22 cellular contexts compared by ENCODE assay signal in genomic region chr10:49417311-49418052, GRCh38. TPM values are rescaled to one million over a fixed set of nuclear protein-coding genes. Genes with fewer than 3 reads are reported as not detected.
A peak's percentile ranks its signal among the peaks of the same experiment; 100 is the strongest.
DNase-seq lines count a peak whose midpoint lies in the region; ATAC-seq and TF ChIP-seq lines count a peak whose summit lies in the region.
"Had no signal": no experiment of that assay in that cellular context is flagged by ENCODE, and none has a peak within 500 bp of the region (broad histone marks: within the 10 kb centered on the region; RNA-seq: fewer than 3 reads in every experiment).

No MANE protein-coding gene starts in this region.

- H3K4me3 ChIP-seq in neuronal stem cell (ENCODE audit: low read length in 2 of 2) (no peak overlapping the region), Peyer's patch (no peak overlapping the region), SJCRH30 (no peak overlapping the region)

- H4K91ac ChIP-seq in neuronal stem cell (ENCODE audit: low read depth, low read length, poor library complexity) = no peak overlapping the region

- no peaks in the 10 kb centered on the region for H3K4me1 Mint-ChIP-seq in immature natural killer cell

- H4K8ac ChIP-seq in neuronal stem cell (ENCODE audit: low read depth, low read length) = no peak overlapping the region

- no peak overlapping the region for H2BK15ac ChIP-seq in neuronal stem cell (ENCODE audit: low read length)

- no peaks in the 10 kb centered on the region for H3K79me1 ChIP-seq in neuronal stem cell (ENCODE audit: low read depth, low read length)

- no peak overlapping the region for H3K18ac ChIP-seq in neuronal stem cell (ENCODE audit: low read length)

- no peaks in the 10 kb centered on the region for H3K36me3 Mint-ChIP-seq in immature natural killer cell
- H3K36me3 Mint-ChIP-seq: CD8-positive, alpha-beta T cell had no signal

- H3K4ac ChIP-seq in neuronal stem cell (ENCODE audit: low read length) = no peak overlapping the region

- H3K27me3 Mint-ChIP-seq in immature natural killer cell (ENCODE audit: low read depth in 3 of 3) = peaks cover 0 to 4% (median 0%) of the 10 kb centered on the region in 3 donors

- H3K23ac ChIP-seq in neuronal stem cell (ENCODE audit: low read depth, low read length, poor library complexity) = peak overlapping the region; percentile 43

- peak overlapping the region; percentile 81 for H2AK5ac ChIP-seq in neuronal stem cell (ENCODE audit: low read depth, low read length)

- no peak overlapping the region for H3K9ac ChIP-seq in neuronal stem cell (ENCODE audit: low read depth, low read length, poor library complexity)

- no peaks in the 10 kb centered on the region for H3K36me3 ChIP-seq in neuronal stem cell (replicated peaks in 1 of 2; ENCODE audit: control insufficient read depth in 2 of 2, insufficient read depth in 2 of 2, low read length in 2 of 2)
- no peaks in the 10 kb centered on the region for H3K36me3 ChIP-seq in Peyer's patch
- H3K36me3 ChIP-seq in SJCRH30 = no peaks in the 10 kb centered on the region

- no CpG with 5 or more reads among the region's 29 CpGs for WGBS in neuronal stem cell (ENCODE audit: extremely low coverage in 2 of 2, insufficient read length in 2 of 2, insufficient replicate concordance in 1 of 2), 2 donors

- no peak overlapping the region for H2AFZ ChIP-seq in neuronal stem cell (ENCODE audit: low read length)

- no peak overlapping the region for H2BK12ac ChIP-seq in neuronal stem cell (ENCODE audit: low read length)

- no peak overlapping the region for H3K27ac Mint-ChIP-seq in immature natural killer cell
- H3K27ac Mint-ChIP-seq: CD8-positive, alpha-beta T cell had no signal

- no peak for DNase-seq in Right ventricle myocardium superior
- DNase-seq in Right ventricle myocardium inferior (ENCODE audit: missing footprints) = no peak
- DNase-seq in neuronal stem cell (ENCODE audit: low spot score) = no peak
- DNase-seq in Peyer's patch = no peak
- DNase-seq in immature natural killer cell = no peak
- no peak for DNase-seq in SJCRH30
- DNase-seq: 8988T; AML-193; C1 segment of cervical spinal cord; Calu3; CD8-positive, alpha-beta T cell; DMS153; GOT3; Kasumi-1; NCI-H1694; NCI-H2081; NCI-H2171; NCI-H345; NCI-H774; NK-92 treated with Interleukin-12 subunit alpha and Interleukin-12 subunit beta, amount 100 ng/mL, for 24 hours had no signal

- H3K4me2 ChIP-seq in neuronal stem cell (ENCODE audit: insufficient read depth, low read length, poor library complexity, severe bottlenecking) = no peak overlapping the region

- TF ChIP-seq CTCF in VCaP (conservative IDR thresholded peaks at IDR 0.05) (no peak), Peyer's patch (IDR thresholded peaks at IDR 0.05) (no peak)

- peaks cover 0 to 13% (median 0%) of the 10 kb centered on the region in 3 experiments for H3K27me3 ChIP-seq in neuronal stem cell (ENCODE audit: control insufficient read depth in 3 of 3, insufficient read depth in 3 of 3, low read depth in 1 of 3, low read length in 3 of 3)
- no peaks in the 10 kb centered on the region for H3K27me3 ChIP-seq in Peyer's patch
- no peaks in the 10 kb centered on the region for H3K27me3 ChIP-seq in SJCRH30

- no peak overlapping the region for H2BK5ac ChIP-seq in neuronal stem cell (ENCODE audit: low read length)

- H3K4me1 ChIP-seq in neuronal stem cell (ENCODE audit: control insufficient read depth in 2 of 2, insufficient read depth in 1 of 2, low read depth in 1 of 2, low read length in 2 of 2) = no peaks in the 10 kb centered on the region
- H3K4me1 ChIP-seq in Peyer's patch = no peaks in the 10 kb centered on the region
- no peaks in the 10 kb centered on the region for H3K4me1 ChIP-seq in SJCRH30

- peaks cover 0 to 4% (median 0%) of the 10 kb centered on the region in 6 donors for H3K9me3 Mint-ChIP-seq in immature natural killer cell
- H3K9me3 Mint-ChIP-seq: CD8-positive, alpha-beta T cell had no signal

- no peak overlapping the region for H3K4me3 Mint-ChIP-seq in immature natural killer cell
- H3K4me3 Mint-ChIP-seq: CD8-positive, alpha-beta T cell had no signal

- ATAC-seq in Right ventricle myocardium superior (ENCODE audit: poor library complexity) (peak; percentile 22), Right ventricle myocardium inferior (no peak)
- ATAC-seq: CD8-positive, alpha-beta T cell had no signal

- H3K9me3 ChIP-seq in neuronal stem cell (replicated peaks in 1 of 2; ENCODE audit: control insufficient read depth in 2 of 2, insufficient read depth in 1 of 2, low read depth in 1 of 2, low read length in 2 of 2) (no peaks in the 10 kb centered on the region), Peyer's patch (no peaks in the 10 kb centered on the region), SJCRH30 (replicated peaks) (no peaks in the 10 kb centered on the region)

- H2BK120ac ChIP-seq in neuronal stem cell (ENCODE audit: low read depth, low read length) = no peak overlapping the region

- peak overlapping the region; percentile 38 for H3K14ac ChIP-seq in neuronal stem cell (ENCODE audit: low read length)

- no peak for TF ChIP-seq POLR2A in Peyer's patch (IDR thresholded peaks at IDR 0.05)

- intact Hi-C loops in Right ventricle myocardium superior (cut with DNase I) = no loop called here
- intact Hi-C loops in Right ventricle myocardium inferior (cut with DNase I) = no loop called here

- H3K27ac ChIP-seq in VCaP (peak overlapping the region; percentile 75; the same call in 1 of the 2 replicates), neuronal stem cell (replicated peaks; ENCODE audit: low read length) (no peak overlapping the region), Peyer's patch (no peak overlapping the region), SJCRH30 (no peak overlapping the region)

RNA-seq across cellular contexts. Expression of gene DRGX, which starts 21.6 kb away (rescaled TPM):
- total RNA-seq in Right ventricle myocardium superior (not detected), Right ventricle myocardium inferior (not detected), Peyer's patch (not detected)
- not detected for polyA plus RNA-seq in neuronal stem cell (2013, experiment 1 of 2)
- polyA plus RNA-seq in neuronal stem cell (2013, experiment 2 of 2) = not detected
- not detected for polyA plus RNA-seq in immature natural killer cell
- total RNA-seq in SJCRH30 (2014; rRNA removed; shearing (Covaris generic)) = 15.0 and 17.8 TPM in 2 replicates
- total RNA-seq: Calu3; CD8-positive, alpha-beta T cell; MCF 10A had no signal

Comparison
In these comparisons a context has a peak if more than half of its experiments do, and no peak if none do; other contexts are left out.
1. RNA of gene DRGX, which starts 21.6 kb away (total RNA-seq): 15.0 to 17.8 TPM in SJCRH30; not detected in Right ventricle myocardium superior (single experiment), not detected in Right ventricle myocardium inferior (single experiment) and not detected in Peyer's patch; every median in the first group is over 10 times any median in the second.